ENCODE assay signal across 18 cellular contexts in the genomic region with DNA sequence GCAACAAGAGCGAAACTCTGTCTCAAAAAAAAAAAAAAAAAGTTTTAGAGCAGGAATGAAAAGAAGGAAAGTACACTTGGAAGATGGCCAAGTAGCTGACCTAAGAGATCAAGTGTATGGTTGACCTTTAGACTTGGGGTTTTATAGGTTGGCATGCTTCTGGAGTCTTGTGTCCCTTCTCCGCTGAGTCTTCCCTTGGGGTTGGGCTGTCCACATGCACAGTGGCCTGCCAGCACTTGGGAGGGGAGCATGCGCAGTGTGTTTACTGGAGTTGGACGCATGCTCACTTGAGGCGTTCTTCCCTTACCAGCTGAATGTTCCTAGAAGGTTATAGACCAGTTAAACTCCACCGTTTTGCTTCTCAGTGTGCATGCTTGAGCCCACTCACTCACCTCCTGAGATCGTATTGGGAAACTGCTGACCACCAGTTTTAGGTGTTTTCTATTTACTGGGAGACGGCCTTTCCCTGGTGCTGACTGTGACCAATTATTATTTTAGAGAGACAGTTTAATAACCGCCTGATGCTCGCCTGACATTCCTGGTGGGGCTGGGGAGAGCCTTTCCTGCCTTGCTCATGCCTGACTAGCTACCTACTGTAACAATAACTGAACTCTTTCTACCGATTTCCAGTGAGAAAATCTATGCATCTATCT. TPM values are rescaled to one million over a fixed set of nuclear protein-coding genes. Genes with fewer than 3 reads are reported as not detected.
"Had no signal": no experiment of that assay in that cellular context is flagged by ENCODE, and none has a peak within 500 bp of the region (broad histone marks: within the 10 kb centered on the region; RNA-seq: fewer than 3 reads in every experiment).

No MANE protein-coding gene starts in this region.

RNA-seq across cellular contexts. Expression of gene ARSF, which starts 9.4 kb away (rescaled TPM):
- total RNA-seq: activated B cell treated with CpG ODN at 0.5 μM for 24 hours; activated CD4-positive, alpha-beta memory T cell treated with anti-CD3 and anti-CD28 coated beads for 36 hours; activated CD4-positive, alpha-beta T cell treated with anti-CD3 and anti-CD28 coated beads, Interleukin-2, amount 10 ng/mL, durations not matched to agents 24 days and 14 days; activated CD8-positive, alpha-beta memory T cell treated with anti-CD3 and anti-CD28 coated beads for 36 hours; activated CD8-positive, alpha-beta T cell treated with anti-CD3 and anti-CD28 coated beads for 36 hours; activated naive CD4-positive, alpha-beta T cell treated with anti-CD3 and anti-CD28 coated beads for 36 hours; activated naive CD4-positive, alpha-beta T cell treated with anti-CD3 and anti-CD28 coated beads, Interleukin-2, amount 50 U/mL, for 72 hours; activated naive CD8-positive, alpha-beta T cell treated with anti-CD3 and anti-CD28 coated beads for 36 hours; activated T-cell treated with anti-CD3 and anti-CD28 coated beads, Interleukin-2, amount 50 U/mL, for 4 hours; activated T-cell treated with anti-CD3 and anti-CD28 coated beads, Interleukin-2, amount 50 U/mL, for 72 hours; activated T-helper 1 cell treated with anti-CD3 and anti-CD28 coated beads, Interleukin-12 subunit alpha, Interleukin-12 subunit beta, Interleukin-2, Interleukin-4 antibody, amounts not matched to agents 30 ng/mL and 10 ng/mL and 1 ng/mL, durations not matched to agents 14 hours and 24 hours and 36 hours; activated T-helper 17 cell treated with anti-CD3 and anti-CD28 coated beads, Interleukin-2, amount 50 U/mL, for 72 hours; aorta; astrocyte; breast epithelium; cardiac muscle cell had no signal
- polyA plus RNA-seq: aorta, cardiac muscle cell had no signal

RNA-seq across cellular contexts. Expression of gene ARSH, which starts 44.3 kb away (rescaled TPM):
- total RNA-seq: activated B cell treated with CpG ODN at 0.5 μM for 24 hours; activated CD4-positive, alpha-beta memory T cell treated with anti-CD3 and anti-CD28 coated beads for 36 hours; activated CD4-positive, alpha-beta T cell treated with anti-CD3 and anti-CD28 coated beads, Interleukin-2, amount 10 ng/mL, durations not matched to agents 24 days and 14 days; activated CD8-positive, alpha-beta memory T cell treated with anti-CD3 and anti-CD28 coated beads for 36 hours; activated CD8-positive, alpha-beta T cell treated with anti-CD3 and anti-CD28 coated beads for 36 hours; activated naive CD4-positive, alpha-beta T cell treated with anti-CD3 and anti-CD28 coated beads for 36 hours; activated naive CD4-positive, alpha-beta T cell treated with anti-CD3 and anti-CD28 coated beads, Interleukin-2, amount 50 U/mL, for 72 hours; activated naive CD8-positive, alpha-beta T cell treated with anti-CD3 and anti-CD28 coated beads for 36 hours; activated T-cell treated with anti-CD3 and anti-CD28 coated beads, Interleukin-2, amount 50 U/mL, for 4 hours; activated T-cell treated with anti-CD3 and anti-CD28 coated beads, Interleukin-2, amount 50 U/mL, for 72 hours; activated T-helper 1 cell treated with anti-CD3 and anti-CD28 coated beads, Interleukin-12 subunit alpha, Interleukin-12 subunit beta, Interleukin-2, Interleukin-4 antibody, amounts not matched to agents 30 ng/mL and 10 ng/mL and 1 ng/mL, durations not matched to agents 14 hours and 24 hours and 36 hours; adrenal gland; aorta; astrocyte; body of pancreas; cardiac muscle cell had no signal
- polyA plus RNA-seq: adrenal gland, aorta, cardiac muscle cell had no signal
